8 cellular contexts compared by ENCODE assay signal in the genomic region with DNA sequence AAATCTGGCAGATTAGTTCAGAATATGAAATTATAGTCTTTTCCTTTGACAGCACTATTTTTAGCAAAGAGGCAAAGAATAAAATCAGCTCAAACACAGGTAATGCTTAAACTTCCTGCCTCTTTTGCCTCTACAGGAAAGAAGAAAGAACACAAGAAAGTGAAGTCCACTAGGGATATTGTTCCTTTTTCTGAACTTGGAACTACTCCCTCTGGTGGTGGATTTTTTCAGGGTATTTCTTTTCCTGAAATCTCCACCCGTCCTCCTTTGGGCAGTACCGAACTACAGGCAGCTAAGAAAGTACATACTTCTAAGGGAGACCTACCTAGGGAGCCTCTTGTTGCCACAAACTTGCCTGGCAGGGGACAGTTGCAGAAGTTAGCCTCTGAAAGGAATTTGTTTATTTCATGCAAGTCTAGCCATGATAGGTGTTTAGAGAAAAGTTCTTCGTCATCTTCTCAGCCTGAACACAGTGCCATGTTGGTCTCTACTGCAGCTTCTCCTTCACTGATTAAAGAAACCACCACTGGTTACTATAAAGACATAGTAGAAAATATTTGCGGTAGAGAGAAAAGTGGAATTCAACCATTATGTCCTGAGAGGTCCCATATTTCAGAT. TPM values are rescaled to one million over a fixed set of nuclear protein-coding genes. Genes with fewer than 3 reads are reported as not detected.
DNase-seq lines count a peak whose midpoint lies in the region; ATAC-seq, FAIRE-seq and TF ChIP-seq lines count a peak whose summit lies in the region.

No MANE protein-coding gene starts in this region.

- dilution Hi-C loops in endothelial cell of umbilical vein (cut with MboI; ENCODE audit: extremely low pct_ligation_motif_present, low sequenced_read_pairs) = no loop called here

- no peak overlapping the region for H3K4me3 ChIP-seq in endothelial cell of umbilical vein (replicated peaks in 1 of 3; ENCODE audit: insufficient read depth in 1 of 3, low read depth in 1 of 3, low read length in 3 of 3)

- ATAC-seq in HG02798 (IDR thresholded peaks at IDR 0.05; ENCODE audit: poor library complexity, unreplicated experiment) (peak; percentile 44), GM19324 (IDR thresholded peaks at IDR 0.05; ENCODE audit: low FRiP score, unreplicated experiment) (no peak)

- H3K4me1 Mint-ChIP-seq in progenitor cell of endocrine pancreas (ENCODE audit: low read depth) = peaks cover 17% of the 10 kb centered on the region
- H3K4me1 Mint-ChIP-seq in activated naive CD4-positive, alpha-beta T cell treated with anti-CD3 and anti-CD28 coated beads for 36 hours (ENCODE audit: low read depth) = peaks cover 14% of the 10 kb centered on the region

- TF ChIP-seq POLR2A in endothelial cell of umbilical vein (IDR thresholded peaks at IDR 0.05; ENCODE audit: low read depth, low read length) = no peak

- no peak overlapping the region for H2AFZ ChIP-seq in endothelial cell of umbilical vein (ENCODE audit: low read depth, low read length)

- H3K4me3 Mint-ChIP-seq in progenitor cell of endocrine pancreas (ENCODE audit: low read depth) = no peak overlapping the region
- no peak overlapping the region for H3K4me3 Mint-ChIP-seq in activated naive CD4-positive, alpha-beta T cell treated with anti-CD3 and anti-CD28 coated beads for 36 hours

- FAIRE-seq in endothelial cell of umbilical vein (lab: Jason Lieb, UNC) = peak; percentile 53

- no peaks in the 10 kb centered on the region for H3K9me3 Mint-ChIP-seq in progenitor cell of endocrine pancreas (ENCODE audit: low read depth)
- H3K9me3 Mint-ChIP-seq in activated naive CD4-positive, alpha-beta T cell treated with anti-CD3 and anti-CD28 coated beads for 36 hours = no peaks in the 10 kb centered on the region

- no peaks in the 10 kb centered on the region for H3K27me3 ChIP-seq in endothelial cell of umbilical vein (ENCODE audit: control insufficient read depth in 2 of 2, insufficient read depth in 2 of 2, low read length in 2 of 2)

- no peaks in the 10 kb centered on the region for H3K4me1 ChIP-seq in endothelial cell of umbilical vein (ENCODE audit: control insufficient read depth, extremely low read depth, insufficient read depth, low read length)

- BruUV-seq in endothelial cell of umbilical vein (replicated peaks; lab: Mats Ljungman, UMichigan) = no TSS peak

- peaks cover 34% of the 10 kb centered on the region for H3K36me3 Mint-ChIP-seq in progenitor cell of endocrine pancreas (ENCODE audit: insufficient read depth)
- peaks cover 49% of the 10 kb centered on the region for H3K36me3 Mint-ChIP-seq in activated naive CD4-positive, alpha-beta T cell treated with anti-CD3 and anti-CD28 coated beads for 36 hours (ENCODE audit: low read depth)

- no peak overlapping the region for H3K4me2 ChIP-seq in endothelial cell of umbilical vein (ENCODE audit: insufficient read depth, low read length)

- DNase-seq in NCI-H2081 (lab: John Stamatoyannopoulos, UW) = peak; percentile 38 to 49
- no peak for DNase-seq in NCI-H2081 treated with DMSO at 0.1 percent for 48 hours (lab: John Stamatoyannopoulos, UW)
- DNase-seq in RPMI7951 (ENCODE audit: low read depth) = peak; percentile 45
- DNase-seq in endothelial cell of umbilical vein (ENCODE audit: low read depth, low spot score) = peak; percentile 51
- DNase-seq in progenitor cell of endocrine pancreas (ENCODE audit: low spot score, unreplicated experiment) = no peak
- DNase-seq in activated naive CD4-positive, alpha-beta T cell treated with anti-CD3 and anti-CD28 coated beads for 36 hours = no peak

- peaks cover 2 to 17% of the 10 kb centered on the region in 2 experiments for H3K36me3 ChIP-seq in endothelial cell of umbilical vein (ENCODE audit: control insufficient read depth in 2 of 2, extremely low read depth in 1 of 2, insufficient read depth in 2 of 2, low read length in 2 of 2)

- H3K27ac ChIP-seq in endothelial cell of umbilical vein (ENCODE audit: insufficient read depth, low read depth, low read length) = no peak overlapping the region

- no peaks in the 10 kb centered on the region for H3K9me3 ChIP-seq in endothelial cell of umbilical vein (replicated peaks; ENCODE audit: control insufficient read depth, insufficient read depth, low read length)

- peaks cover 65% of the 10 kb centered on the region for H3K79me2 ChIP-seq in endothelial cell of umbilical vein (ENCODE audit: control insufficient read depth, insufficient read depth, low read length)

- TF ChIP-seq CTCF in endothelial cell of umbilical vein (IDR thresholded peaks at IDR 0.05; ENCODE audit: extremely low read depth in 1 of 2, insufficient read depth in 1 of 2, low read depth in 1 of 2, low read length in 2 of 2) = peak; percentile 42 to 43
- TF ChIP-seq CTCF in progenitor cell of endocrine pancreas (IDR thresholded peaks at IDR 0.05; ENCODE audit: unreplicated experiment) = peak; percentile 63

- H3K9me1 ChIP-seq in endothelial cell of umbilical vein (replicated peaks; ENCODE audit: control insufficient read depth, extremely low read depth, insufficient read depth, low read length) = no peaks in the 10 kb centered on the region

- intact Hi-C loops in endothelial cell of umbilical vein (cut with micrococcal nuclease) = loop anchor here (1.0 kb wide), 2 partner anchors 41 to 108 kb away; no protein-coding TSS in a partner anchor
- intact Hi-C loops in activated naive CD4-positive, alpha-beta T cell treated with anti-CD3 and anti-CD28 coated beads for 36 hours (cut with micrococcal nuclease) = loop anchor here (1.0 to 5.0 kb wide), 4 partner anchors 16 to 107 kb away; partner anchors contain the start of gene SLC25A3

- no peak overlapping the region for H3K27ac Mint-ChIP-seq in progenitor cell of endocrine pancreas
- H3K27ac Mint-ChIP-seq in activated naive CD4-positive, alpha-beta T cell treated with anti-CD3 and anti-CD28 coated beads for 36 hours = no peak overlapping the region

- H4K20me1 ChIP-seq in endothelial cell of umbilical vein (replicated peaks; ENCODE audit: control insufficient read depth, extremely low read depth, insufficient read depth, low read length) = no peaks in the 10 kb centered on the region

- CTCF ChIA-PET in endothelial cell of umbilical vein (lab: Charles Lee) = interaction anchor here (0.7 to 3.3 kb wide), 24 partner anchors 10 to 121 kb away, joined by 3 to 39 read pairs (median 6); partner anchors contain the start of gene TMPO
- CTCF ChIA-PET in activated naive CD4-positive, alpha-beta T cell treated with anti-CD3 and anti-CD28 coated beads for 36 hours (lab: Charles Lee) = interaction anchor here (0.5 to 4.0 kb wide), 12 partner anchors 10 to 74 kb away, joined by 3 to 29 read pairs (median 4); partner anchors contain the start of gene TMPO

- POLR2A ChIA-PET in endothelial cell of umbilical vein (lab: Charles Lee) = no interaction called here

- H3K27me3 Mint-ChIP-seq in progenitor cell of endocrine pancreas = no peaks in the 10 kb centered on the region
- H3K27me3 Mint-ChIP-seq in activated naive CD4-positive, alpha-beta T cell treated with anti-CD3 and anti-CD28 coated beads for 36 hours (ENCODE audit: low read depth) = no peaks in the 10 kb centered on the region

- H3K9ac ChIP-seq in endothelial cell of umbilical vein (replicated peaks; ENCODE audit: extremely low read depth, insufficient read depth, low read length) = no peak overlapping the region

TF ChIP-seq in endothelial cell of umbilical vein, 7 proteins besides CTCF, POLR2A, EP300 and RAD21:
- no peak for TF ChIP-seq GATA2 (IDR thresholded peaks at IDR 0.05; ENCODE audit: insufficient read depth, insufficient read length, low read depth, low read length)
- no peak for TF ChIP-seq MYC (IDR thresholded peaks at IDR 0.05; ENCODE audit: low read depth, low read length)
- TF ChIP-seq, protein P1, sequence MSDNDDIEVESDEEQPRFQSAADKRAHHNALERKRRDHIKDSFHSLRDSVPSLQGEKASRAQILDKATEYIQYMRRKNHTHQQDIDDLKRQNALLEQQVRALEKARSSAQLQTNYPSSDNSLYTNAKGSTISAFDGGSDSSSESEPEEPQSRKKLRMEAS (IDR thresholded peaks at IDR 0.05; ENCODE audit: insufficient read depth, insufficient read length) = no peak
- no peak for TF ChIP-seq FOS (IDR thresholded peaks at IDR 0.05; ENCODE audit: borderline replicate concordance, insufficient read depth, low read length)
- no peak for TF ChIP-seq JUN (IDR thresholded peaks at IDR 0.05; ENCODE audit: borderline replicate concordance, insufficient read depth, insufficient read length, low read depth)
- TF ChIP-seq POLR2AphosphoS5 (IDR thresholded peaks at IDR 0.05; ENCODE audit: insufficient read depth, low read depth, low read length) = no peak
- no peak for TF ChIP-seq EZH2 (IDR thresholded peaks at IDR 0.05; ENCODE audit: borderline replicate concordance, low read depth, low read length, severe bottlenecking)

RNA-seq across cellular contexts. Expression of gene TMPO, which starts 17.4 kb away (rescaled TPM):
- 155 and 163 TPM in 2 replicates for total RNA-seq in RPMI7951 (2014; rRNA removed; shearing (Covaris generic))
- total RNA-seq in endothelial cell of umbilical vein (139 and 150 TPM in 2 replicates), progenitor cell of endocrine pancreas (191 and 203 TPM in 2 replicates)
- polyA plus RNA-seq in endothelial cell of umbilical vein = 19.5 and 27.8 TPM in 2 replicates
- polyA plus RNA-seq in endothelial cell of umbilical vein (2011; cell fraction: cytosol; rRNA removed) = 40.8 and 43.5 TPM in 2 replicates
- polyA plus RNA-seq in endothelial cell of umbilical vein (2011; cell fraction: nucleus; rRNA removed) = 44.9 and 71.1 TPM in 2 replicates
- polyA plus RNA-seq in endothelial cell of umbilical vein (2012) = 40.5 and 82.5 TPM in 2 replicates
- polyA minus RNA-seq in endothelial cell of umbilical vein = 28.6 and 31.0 TPM in 2 replicates
- polyA minus RNA-seq in endothelial cell of umbilical vein (2011; cell fraction: cytosol; rRNA and poly(A)+ RNA removed) = 121 TPM
- 54.9 and 69.5 TPM in 2 replicates for polyA minus RNA-seq in endothelial cell of umbilical vein (2011; cell fraction: nucleus; rRNA and poly(A)+ RNA removed)
- total RNA-seq in activated naive CD4-positive, alpha-beta T cell treated with anti-CD3 and anti-CD28 coated beads for 36 hours = 100 to 1,000 TPM; 326 to 330 TPM

Comparison
In these comparisons a context has a peak if more than half of its experiments do, and no peak if none do; other contexts are left out.
1. DNase-seq: peak in NCI-H2081 (2 of 2), RPMI7951 (single experiment) and endothelial cell of umbilical vein (single experiment); none in NCI-H2081 treated with DMSO at 0.1 percent for 48 hours (single experiment), progenitor cell of endocrine pancreas (single experiment) and activated naive CD4-positive, alpha-beta T cell treated with anti-CD3 and anti-CD28 coated beads for 36 hours (single experiment).